Comparison of ENCODE assay signal across 26 cellular contexts in the genomic region with DNA sequence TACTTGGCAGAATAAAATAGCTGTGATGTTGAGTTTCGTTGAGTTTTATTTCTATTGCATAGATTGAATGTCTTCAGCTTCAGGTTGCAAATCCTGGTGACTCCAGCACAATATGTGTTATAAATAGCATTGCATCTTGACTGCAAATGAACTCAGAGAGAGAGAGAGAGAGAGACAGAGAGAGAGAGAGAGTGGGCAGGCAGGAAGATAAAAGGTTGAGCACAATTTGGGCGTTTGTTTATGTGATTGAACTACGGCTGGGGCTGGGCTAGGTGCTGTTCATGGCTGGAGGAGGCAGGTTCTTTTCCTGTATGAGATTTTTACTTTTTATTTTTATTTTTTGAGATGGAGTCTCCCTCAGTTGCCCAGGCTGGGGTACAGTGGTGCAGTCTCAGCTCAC.
"Had no signal": no experiment of that assay in that cellular context is flagged by ENCODE, and none has a peak within 500 bp of the region (broad histone marks: within the 10 kb centered on the region; RNA-seq: fewer than 3 reads in every experiment).

No MANE protein-coding gene starts in this region.

- ATAC-seq: left lung; lower lobe of right lung; mucosa of descending colon; natural killer cell treated with Interleukin-12 subunit alpha and Interleukin-12 subunit beta and Interleukin-15 and Interleukin-18, amount 100 ng/mL, for 72 hours; right lobe of liver; stimulated activated naive CD8-positive, alpha-beta T cell treated with anti-CD3 and anti-CD28 coated beads, Interleukin-15, amount 100 ng/mL, for 72 hours had no signal

- H3K27me3 ChIP-seq: esophagus squamous epithelium, left lung, neural progenitor cell, right lobe of liver, suprapubic skin, vagina had no signal

- H3K27me3 Mint-ChIP-seq: central memory CD8-positive, alpha-beta T cell; naive B cell; natural killer cell treated with Interleukin-12 subunit alpha and Interleukin-12 subunit beta and Interleukin-15 and Interleukin-18, amount 100 ng/mL, for 72 hours; stimulated activated naive CD8-positive, alpha-beta T cell treated with anti-CD3 and anti-CD28 coated beads, Interleukin-15, amount 100 ng/mL, for 72 hours had no signal

- H3K36me3 ChIP-seq: esophagus squamous epithelium, left lung, lower lobe of right lung, neural progenitor cell, prostate gland, right lobe of liver, suprapubic skin, vagina had no signal

- H3K4me1 Mint-ChIP-seq: central memory CD8-positive, alpha-beta T cell; naive B cell; neural progenitor cell; stimulated activated naive CD8-positive, alpha-beta T cell treated with anti-CD3 and anti-CD28 coated beads, Interleukin-15, amount 100 ng/mL, for 72 hours had no signal

- H3K4me1 ChIP-seq: esophagus squamous epithelium, left lung, lower lobe of right lung, prostate gland, right lobe of liver, suprapubic skin, vagina had no signal

- H3K27ac Mint-ChIP-seq: naive B cell; natural killer cell treated with Interleukin-12 subunit alpha and Interleukin-12 subunit beta and Interleukin-15 and Interleukin-18, amount 100 ng/mL, for 72 hours; neural progenitor cell; stimulated activated naive CD8-positive, alpha-beta T cell treated with anti-CD3 and anti-CD28 coated beads, Interleukin-15, amount 100 ng/mL, for 72 hours had no signal

- H3K27ac ChIP-seq: coronary artery, esophagus squamous epithelium, left lung, lower lobe of right lung, neural progenitor cell, prostate gland, right lobe of liver, suprapubic skin, vagina had no signal

- H3K4me3 ChIP-seq: coronary artery, esophagus squamous epithelium, left lung, lower lobe of right lung, mucosa of descending colon, neural progenitor cell, prostate gland, right lobe of liver, smooth muscle cell, suprapubic skin, vagina had no signal

- DNase-seq: dermis blood vessel endothelial cell; effector memory CD4-positive, alpha-beta T cell; erythroblast; esophagus squamous epithelium; glutamatergic neuron; kidney; left lung; lower lobe of right lung; mucosa of descending colon; naive B cell; right lobe of liver; stimulated activated CD4-positive, alpha-beta T cell treated with anti-CD3 and anti-CD28 coated beads, Interleukin-12 subunit alpha, Interleukin-12 subunit beta, amount 100 ng/mL, for 4 hours; stimulated activated CD4-positive, alpha-beta T cell treated with anti-CD3 and anti-CD28 coated beads, Interleukin-1b, Interleukin-23, amount 100 ng/mL, for 48 hours; stimulated activated CD4-positive, alpha-beta T cell treated with anti-CD3 and anti-CD28 coated beads, Interleukin-4, amount 100 ng/mL, for 1 hour; stimulated activated CD8-positive, alpha-beta memory T cell treated with anti-CD3 and anti-CD28 coated beads, Interleukin-4, amount 100 ng/mL, for 48 hours; stimulated activated naive CD4-positive, alpha-beta T cell; stimulated activated naive CD8-positive, alpha-beta T cell treated with anti-CD3 and anti-CD28 coated beads, Interleukin-15, amount 100 ng/mL, for 72 hours; trophoblast cell had no signal

- H3K4me3 Mint-ChIP-seq: central memory CD8-positive, alpha-beta T cell; naive B cell; natural killer cell treated with Interleukin-12 subunit alpha and Interleukin-12 subunit beta and Interleukin-15 and Interleukin-18, amount 100 ng/mL, for 72 hours; neural progenitor cell; stimulated activated naive CD8-positive, alpha-beta T cell treated with anti-CD3 and anti-CD28 coated beads, Interleukin-15, amount 100 ng/mL, for 72 hours had no signal

- H3K9me3 ChIP-seq: lower lobe of right lung, prostate gland, right lobe of liver, suprapubic skin, vagina had no signal
